1 cellular context compared by ENCODE assay signal in genomic region chr7:111561909-111562732, GRCh38.
A peak's percentile ranks its signal among the peaks of the same experiment; 100 is the strongest.
TF ChIP-seq lines count a peak whose summit lies in the region.

TSS of gene IMMP2L (minus strand) at chr7:111562492.

TF ChIP-seq in K562, 482 proteins besides CTCF, POLR2A, EP300 and RAD21 (continued from another document and continues in another):
- TF ChIP-seq HOMEZ (CRISPR knock-in tag; IDR thresholded peaks at IDR 0.05): peak; percentile 36
- TF ChIP-seq ZNF280B (CRISPR knock-in tag; IDR thresholded peaks at IDR 0.05): no peak
- TF ChIP-seq IRF9 (tag; IDR thresholded peaks at IDR 0.05): peak; percentile 31; the same call in 1 of the 2 replicates
- peak; percentile 96 for TF ChIP-seq PHB (CRISPR knock-in tag; IDR thresholded peaks at IDR 0.05)
- no peak for TF ChIP-seq GABPB2 (CRISPR knock-in tag; conservative IDR thresholded peaks at IDR 0.05)
- TF ChIP-seq ZNF551 (CRISPR knock-in tag; IDR thresholded peaks at IDR 0.05): no peak
- peak; percentile 13 for TF ChIP-seq TAF9B (IDR thresholded peaks at IDR 0.05; ENCODE audit: partially characterized antibody)
- peak; percentile 69 for TF ChIP-seq PHF20 (IDR thresholded peaks at IDR 0.05; ENCODE audit: partially characterized antibody)
- peak; percentile 14; the same call in 1 of the 2 replicates for TF ChIP-seq SIN3B (IDR thresholded peaks at IDR 0.05; ENCODE audit: low read depth)
- TF ChIP-seq DDX20 (tag; IDR thresholded peaks at IDR 0.05; ENCODE audit: low read depth): no peak
- peak; percentile 2 to 54; a peak in 1 of 4 replicates for TF ChIP-seq SRF (CRISPR knock-in tag; IDR thresholded peaks at IDR 0.05)
- TF ChIP-seq CEBPZ (IDR thresholded peaks at IDR 0.05; ENCODE audit: borderline replicate concordance, low read depth, low read length): no peak
- peak; percentile 91; the same call in 1 of the 2 replicates for TF ChIP-seq FOXK1 (CRISPR knock-in tag; IDR thresholded peaks at IDR 0.05; ENCODE audit: borderline replicate concordance)
- peak; percentile 92 for TF ChIP-seq FUS (optimal IDR thresholded peaks at IDR 0.05; ENCODE audit: low read depth, low read length)
- peak; percentile 92 for TF ChIP-seq BRD9 (IDR thresholded peaks at IDR 0.05; ENCODE audit: low read depth, partially characterized antibody)
- no peak for TF ChIP-seq ETS2 (tag; IDR thresholded peaks at IDR 0.05; ENCODE audit: borderline replicate concordance, poor library complexity, severe bottlenecking)
- TF ChIP-seq DPF2 (IDR thresholded peaks at IDR 0.05): no peak; the same call in 1 of the 2 replicates
- no peak for TF ChIP-seq CBFA2T2 (conservative IDR thresholded peaks at IDR 0.05)
- peak; percentile 94; the same call in 1 of the 2 replicates for TF ChIP-seq LCOR (CRISPR knock-in tag; IDR thresholded peaks at IDR 0.05)
- TF ChIP-seq RHOXF2B (CRISPR knock-in tag; conservative IDR thresholded peaks at IDR 0.05): no peak
- peak; percentile 82 for TF ChIP-seq ELF2 (CRISPR knock-in tag; IDR thresholded peaks at IDR 0.05)
- TF ChIP-seq GTF2F1 (IDR thresholded peaks at IDR 0.05; ENCODE audit: low read depth, low read length): no peak
- peak; percentile 85 for TF ChIP-seq E2F3 (CRISPR knock-in tag; IDR thresholded peaks at IDR 0.05)
- TF ChIP-seq PCBP2 (IDR thresholded peaks at IDR 0.05; ENCODE audit: low read depth, low read length, poor library complexity, severe bottlenecking): peak; percentile 88
- TF ChIP-seq LARP7 (IDR thresholded peaks at IDR 0.05): peak; percentile 71; the same call in 1 of the 2 replicates
- TF ChIP-seq SMAD4 (CRISPR knock-in tag; conservative IDR thresholded peaks at IDR 0.05): peak; percentile 85
- no peak for TF ChIP-seq PTTG1 (tag; IDR thresholded peaks at IDR 0.05; ENCODE audit: low read depth)
- no peak for TF ChIP-seq PURB (CRISPR knock-in tag; IDR thresholded peaks at IDR 0.05; ENCODE audit: low read depth)
- TF ChIP-seq, protein P1, sequence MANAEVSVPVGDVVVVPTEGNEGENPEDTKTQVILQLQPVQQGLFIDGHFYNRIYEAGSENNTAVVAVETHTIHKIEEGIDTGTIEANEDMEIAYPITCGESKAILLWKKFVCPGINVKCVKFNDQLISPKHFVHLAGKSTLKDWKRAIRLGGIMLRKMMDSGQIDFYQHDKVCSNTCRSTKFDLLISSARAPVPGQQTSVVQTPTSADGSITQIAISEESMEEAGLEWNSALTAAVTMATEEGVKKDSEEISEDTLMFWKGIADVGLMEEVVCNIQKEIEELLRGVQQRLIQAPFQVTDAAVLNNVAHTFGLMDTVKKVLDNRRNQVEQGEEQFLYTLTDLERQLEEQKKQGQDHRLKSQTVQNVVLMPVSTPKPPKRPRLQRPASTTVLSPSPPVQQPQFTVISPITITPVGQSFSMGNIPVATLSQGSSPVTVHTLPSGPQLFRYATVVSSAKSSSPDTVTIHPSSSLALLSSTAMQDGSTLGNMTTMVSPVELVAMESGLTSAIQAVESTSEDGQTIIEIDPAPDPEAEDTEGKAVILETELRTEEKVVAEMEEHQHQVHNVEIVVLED (CRISPR knock-in tag; IDR thresholded peaks at IDR 0.05): peak; percentile 81
- TF ChIP-seq CHD1 (IDR thresholded peaks at IDR 0.05; ENCODE audit: low read length): peak; percentile 64
- peak; percentile 18 for TF ChIP-seq KLF1 (tag; IDR thresholded peaks at IDR 0.05)
- 0 out of 2 replicates have a peak, but pooled peaks have one; percentile 29 for TF ChIP-seq ELF4 (CRISPR knock-in tag; IDR thresholded peaks at IDR 0.05)
- TF ChIP-seq ZNF277 (CRISPR knock-in tag; IDR thresholded peaks at IDR 0.05; ENCODE audit: borderline replicate concordance): no peak
- no peak for TF ChIP-seq U2AF2 (optimal IDR thresholded peaks at IDR 0.05; ENCODE audit: low read depth, low read length)
- peak; percentile 28 for TF ChIP-seq GABPB1 (CRISPR knock-in tag; IDR thresholded peaks at IDR 0.05)
- TF ChIP-seq POLR2G (IDR thresholded peaks at IDR 0.05; ENCODE audit: low read depth, low read length): peak; percentile 93
- TF ChIP-seq, protein P2, sequence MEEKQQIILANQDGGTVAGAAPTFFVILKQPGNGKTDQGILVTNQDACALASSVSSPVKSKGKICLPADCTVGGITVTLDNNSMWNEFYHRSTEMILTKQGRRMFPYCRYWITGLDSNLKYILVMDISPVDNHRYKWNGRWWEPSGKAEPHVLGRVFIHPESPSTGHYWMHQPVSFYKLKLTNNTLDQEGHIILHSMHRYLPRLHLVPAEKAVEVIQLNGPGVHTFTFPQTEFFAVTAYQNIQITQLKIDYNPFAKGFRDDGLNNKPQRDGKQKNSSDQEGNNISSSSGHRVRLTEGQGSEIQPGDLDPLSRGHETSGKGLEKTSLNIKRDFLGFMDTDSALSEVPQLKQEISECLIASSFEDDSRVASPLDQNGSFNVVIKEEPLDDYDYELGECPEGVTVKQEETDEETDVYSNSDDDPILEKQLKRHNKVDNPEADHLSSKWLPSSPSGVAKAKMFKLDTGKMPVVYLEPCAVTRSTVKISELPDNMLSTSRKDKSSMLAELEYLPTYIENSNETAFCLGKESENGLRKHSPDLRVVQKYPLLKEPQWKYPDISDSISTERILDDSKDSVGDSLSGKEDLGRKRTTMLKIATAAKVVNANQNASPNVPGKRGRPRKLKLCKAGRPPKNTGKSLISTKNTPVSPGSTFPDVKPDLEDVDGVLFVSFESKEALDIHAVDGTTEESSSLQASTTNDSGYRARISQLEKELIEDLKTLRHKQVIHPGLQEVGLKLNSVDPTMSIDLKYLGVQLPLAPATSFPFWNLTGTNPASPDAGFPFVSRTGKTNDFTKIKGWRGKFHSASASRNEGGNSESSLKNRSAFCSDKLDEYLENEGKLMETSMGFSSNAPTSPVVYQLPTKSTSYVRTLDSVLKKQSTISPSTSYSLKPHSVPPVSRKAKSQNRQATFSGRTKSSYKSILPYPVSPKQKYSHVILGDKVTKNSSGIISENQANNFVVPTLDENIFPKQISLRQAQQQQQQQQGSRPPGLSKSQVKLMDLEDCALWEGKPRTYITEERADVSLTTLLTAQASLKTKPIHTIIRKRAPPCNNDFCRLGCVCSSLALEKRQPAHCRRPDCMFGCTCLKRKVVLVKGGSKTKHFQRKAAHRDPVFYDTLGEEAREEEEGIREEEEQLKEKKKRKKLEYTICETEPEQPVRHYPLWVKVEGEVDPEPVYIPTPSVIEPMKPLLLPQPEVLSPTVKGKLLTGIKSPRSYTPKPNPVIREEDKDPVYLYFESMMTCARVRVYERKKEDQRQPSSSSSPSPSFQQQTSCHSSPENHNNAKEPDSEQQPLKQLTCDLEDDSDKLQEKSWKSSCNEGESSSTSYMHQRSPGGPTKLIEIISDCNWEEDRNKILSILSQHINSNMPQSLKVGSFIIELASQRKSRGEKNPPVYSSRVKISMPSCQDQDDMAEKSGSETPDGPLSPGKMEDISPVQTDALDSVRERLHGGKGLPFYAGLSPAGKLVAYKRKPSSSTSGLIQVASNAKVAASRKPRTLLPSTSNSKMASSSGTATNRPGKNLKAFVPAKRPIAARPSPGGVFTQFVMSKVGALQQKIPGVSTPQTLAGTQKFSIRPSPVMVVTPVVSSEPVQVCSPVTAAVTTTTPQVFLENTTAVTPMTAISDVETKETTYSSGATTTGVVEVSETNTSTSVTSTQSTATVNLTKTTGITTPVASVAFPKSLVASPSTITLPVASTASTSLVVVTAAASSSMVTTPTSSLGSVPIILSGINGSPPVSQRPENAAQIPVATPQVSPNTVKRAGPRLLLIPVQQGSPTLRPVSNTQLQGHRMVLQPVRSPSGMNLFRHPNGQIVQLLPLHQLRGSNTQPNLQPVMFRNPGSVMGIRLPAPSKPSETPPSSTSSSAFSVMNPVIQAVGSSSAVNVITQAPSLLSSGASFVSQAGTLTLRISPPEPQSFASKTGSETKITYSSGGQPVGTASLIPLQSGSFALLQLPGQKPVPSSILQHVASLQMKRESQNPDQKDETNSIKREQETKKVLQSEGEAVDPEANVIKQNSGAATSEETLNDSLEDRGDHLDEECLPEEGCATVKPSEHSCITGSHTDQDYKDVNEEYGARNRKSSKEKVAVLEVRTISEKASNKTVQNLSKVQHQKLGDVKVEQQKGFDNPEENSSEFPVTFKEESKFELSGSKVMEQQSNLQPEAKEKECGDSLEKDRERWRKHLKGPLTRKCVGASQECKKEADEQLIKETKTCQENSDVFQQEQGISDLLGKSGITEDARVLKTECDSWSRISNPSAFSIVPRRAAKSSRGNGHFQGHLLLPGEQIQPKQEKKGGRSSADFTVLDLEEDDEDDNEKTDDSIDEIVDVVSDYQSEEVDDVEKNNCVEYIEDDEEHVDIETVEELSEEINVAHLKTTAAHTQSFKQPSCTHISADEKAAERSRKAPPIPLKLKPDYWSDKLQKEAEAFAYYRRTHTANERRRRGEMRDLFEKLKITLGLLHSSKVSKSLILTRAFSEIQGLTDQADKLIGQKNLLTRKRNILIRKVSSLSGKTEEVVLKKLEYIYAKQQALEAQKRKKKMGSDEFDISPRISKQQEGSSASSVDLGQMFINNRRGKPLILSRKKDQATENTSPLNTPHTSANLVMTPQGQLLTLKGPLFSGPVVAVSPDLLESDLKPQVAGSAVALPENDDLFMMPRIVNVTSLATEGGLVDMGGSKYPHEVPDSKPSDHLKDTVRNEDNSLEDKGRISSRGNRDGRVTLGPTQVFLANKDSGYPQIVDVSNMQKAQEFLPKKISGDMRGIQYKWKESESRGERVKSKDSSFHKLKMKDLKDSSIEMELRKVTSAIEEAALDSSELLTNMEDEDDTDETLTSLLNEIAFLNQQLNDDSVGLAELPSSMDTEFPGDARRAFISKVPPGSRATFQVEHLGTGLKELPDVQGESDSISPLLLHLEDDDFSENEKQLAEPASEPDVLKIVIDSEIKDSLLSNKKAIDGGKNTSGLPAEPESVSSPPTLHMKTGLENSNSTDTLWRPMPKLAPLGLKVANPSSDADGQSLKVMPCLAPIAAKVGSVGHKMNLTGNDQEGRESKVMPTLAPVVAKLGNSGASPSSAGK (IDR thresholded peaks at IDR 0.05): peak; percentile 99
- TF ChIP-seq SOX6 (IDR thresholded peaks at IDR 0.05): peak; percentile 32; the same call in 1 of the 2 replicates
